20 cellular contexts compared by ENCODE assay signal in the genomic region with DNA sequence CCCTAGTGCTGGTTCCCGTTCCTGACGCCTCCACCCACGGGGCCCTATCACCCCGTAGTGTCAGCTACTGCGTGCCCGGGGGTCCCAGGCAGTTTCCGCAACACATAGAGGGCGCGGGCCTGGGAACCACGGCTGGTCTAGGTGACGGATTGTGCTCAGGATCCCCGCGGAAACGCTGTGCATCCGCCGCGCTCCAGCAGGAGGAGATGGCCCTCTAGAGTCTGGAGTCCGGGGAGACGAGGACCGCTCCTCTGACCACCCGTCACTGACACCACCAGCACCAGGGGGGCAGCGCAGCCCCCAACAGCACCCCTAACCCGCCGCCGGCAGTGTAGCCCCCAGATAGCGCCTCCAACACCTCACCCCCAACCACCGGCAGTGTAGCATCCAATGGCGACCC. TPM values are rescaled to one million over a fixed set of nuclear protein-coding genes. Genes with fewer than 3 reads are reported as not detected.
"Had no signal": no experiment of that assay in that cellular context is flagged by ENCODE, and none has a peak within 500 bp of the region (broad histone marks: within the 10 kb centered on the region; RNA-seq: fewer than 3 reads in every experiment).

No MANE protein-coding gene starts in this region.

- H3K9me3 Mint-ChIP-seq: activated CD4-positive, alpha-beta T cell treated with anti-CD3 and anti-CD28 coated beads, Interleukin-2, amount 10 ng/mL, durations not matched to agents 7 days and 5 days; activated T-cell treated with anti-CD3 and anti-CD28 coated beads, Interleukin-2, amount 50 U/mL, for 4 hours; T-helper 1 cell treated with Interleukin-12 subunit alpha and Interleukin-12 subunit beta and Interleukin-4 antibody, amounts not matched to agents 30 μg/mL and 1 μg/mL, for 36 hours had no signal

- H3K27ac ChIP-seq: brain microvascular endothelial cell, cardiac muscle cell, Peyer's patch had no signal

- H3K27me3 ChIP-seq: brain microvascular endothelial cell, cardiac muscle cell, MG63, Peyer's patch had no signal

- H3K27ac Mint-ChIP-seq: activated CD4-positive, alpha-beta memory T cell treated with anti-CD3 and anti-CD28 coated beads for 36 hours; activated CD4-positive, alpha-beta T cell treated with anti-CD3 and anti-CD28 coated beads, Interleukin-2, amount 10 ng/mL, durations not matched to agents 7 days and 5 days; activated naive CD8-positive, alpha-beta T cell; T-helper 1 cell treated with Interleukin-12 subunit alpha and Interleukin-12 subunit beta and Interleukin-4 antibody, amounts not matched to agents 30 μg/mL and 1 μg/mL, for 36 hours had no signal

- ATAC-seq: activated T-cell treated with anti-CD3 and anti-CD28 coated beads, Interleukin-2, amount 50 U/mL, for 4 hours had no signal

- H3K36me3 Mint-ChIP-seq: activated CD4-positive, alpha-beta memory T cell treated with anti-CD3 and anti-CD28 coated beads for 36 hours; activated naive CD8-positive, alpha-beta T cell had no signal

- H3K4me3 ChIP-seq: cardiac muscle cell, MG63, Peyer's patch had no signal

- H3K4me1 ChIP-seq: Peyer's patch had no signal

- H3K4me3 Mint-ChIP-seq: activated CD4-positive, alpha-beta memory T cell treated with anti-CD3 and anti-CD28 coated beads for 36 hours; activated CD4-positive, alpha-beta T cell treated with anti-CD3 and anti-CD28 coated beads, Interleukin-2, amount 10 ng/mL, durations not matched to agents 7 days and 5 days; activated naive CD8-positive, alpha-beta T cell; activated T-cell treated with anti-CD3 and anti-CD28 coated beads, Interleukin-2, amount 50 U/mL, for 4 hours; T-helper 1 cell treated with Interleukin-12 subunit alpha and Interleukin-12 subunit beta and Interleukin-4 antibody, amounts not matched to agents 30 μg/mL and 1 μg/mL, for 36 hours had no signal

- H3K9me3 ChIP-seq: MG63, Peyer's patch had no signal

- H3K36me3 ChIP-seq: brain microvascular endothelial cell, cardiac muscle cell, MG63, Peyer's patch had no signal

- DNase-seq: activated CD4-positive, alpha-beta memory T cell treated with anti-CD3 and anti-CD28 coated beads for 36 hours; activated CD4-positive, alpha-beta T cell treated with anti-CD3 and anti-CD28 coated beads, Interleukin-2, amount 10 ng/mL, durations not matched to agents 7 days and 5 days; activated CD4-positive, CD25-positive, alpha-beta regulatory T cell treated with anti-CD3 and anti-CD28 coated beads, Interleukin-2, amount 50 U/mL, for 72 hours; activated effector memory CD4-positive, alpha-beta T cell treated with anti-CD3 and anti-CD28 coated beads, Interleukin-2, amount 50 U/mL, for 16 hours; activated naive CD4-positive, alpha-beta T cell treated with Interleukin-2 at 50 U/mL for 16 hours; activated T-cell treated with anti-CD3 and anti-CD28 coated beads, Interleukin-2, amount 50 U/mL, for 4 hours; amygdala; brain microvascular endothelial cell; NCI-H1105; NCI-H1436; NCI-H187; NCI-H2081; NCI-H510A treated with DMSO at 0.1 percent for 48 hours; Peyer's patch; SHP77 treated with DMSO at 0.1 percent for 48 hours had no signal

RNA-seq across cellular contexts. Expression of a gene that starts 4.4 kb away (rescaled TPM):
- total RNA-seq: activated CD4-positive, alpha-beta memory T cell treated with anti-CD3 and anti-CD28 coated beads for 36 hours; activated CD4-positive, alpha-beta T cell treated with anti-CD3 and anti-CD28 coated beads, Interleukin-2, amount 10 ng/mL, durations not matched to agents 7 days and 5 days; activated T-cell treated with anti-CD3 and anti-CD28 coated beads, Interleukin-2, amount 50 U/mL, for 4 hours; cardiac muscle cell; Peyer's patch; SK-MEL-5 had no signal
